8 cellular contexts compared by ENCODE assay signal in genomic region chr19:7926021-7926726, GRCh38. TPM values are rescaled to one million over a fixed set of nuclear protein-coding genes. Genes with fewer than 3 reads are reported as not detected.
DNase-seq lines count a peak whose midpoint lies in the region; ATAC-seq and FAIRE-seq lines count a peak whose summit lies in the region.

CTXN1 (minus strand) TSS chr19:7926135; CDS start chr19:7925538, 597 bp downstream.

- DNase-seq in GM18507 (ENCODE audit: extremely low spot score, insufficient read length, low read depth) (peak; percentile 66), NCI-H2171 (lab: John Stamatoyannopoulos, UW) (peak; percentile 54), ecto neural progenitor cell (ENCODE audit: low spot score) (peak; percentile 92), lung microvascular endothelial cell (ENCODE audit: low read depth in 2 of 2) (peak; percentile 58 to 69), mesenteric fat pad (ENCODE audit: low spot score) (no peak)
- DNase-seq in activated CD4-positive, alpha-beta T cell treated with anti-CD3 and anti-CD28 coated beads, Interleukin-2, amount 50 U/mL, for 48 hours: peak; percentile 76 to 79
- peak in 2 of 3 donors; percentile 53 to 72 for DNase-seq in stimulated activated CD4-positive, alpha-beta T cell treated with anti-CD3 and anti-CD28 coated beads, TNF-alpha, amount 100 ng/mL, for 48 hours (ENCODE audit: low read depth in 3 of 3)

- no peak for ATAC-seq in HG02973 (IDR thresholded peaks at IDR 0.05; ENCODE audit: unreplicated experiment)

- no peak for FAIRE-seq in GM18507 (lab: Jason Lieb, UNC)

RNA-seq across cellular contexts. Expression of gene CTXN1, which starts in this region (rescaled TPM):
- total RNA-seq in lung microvascular endothelial cell (1.4 and 2.0 TPM in 2 replicates), mesenteric fat pad (0.96 TPM)
